1 cellular context compared by ENCODE assay signal in the genomic region with DNA sequence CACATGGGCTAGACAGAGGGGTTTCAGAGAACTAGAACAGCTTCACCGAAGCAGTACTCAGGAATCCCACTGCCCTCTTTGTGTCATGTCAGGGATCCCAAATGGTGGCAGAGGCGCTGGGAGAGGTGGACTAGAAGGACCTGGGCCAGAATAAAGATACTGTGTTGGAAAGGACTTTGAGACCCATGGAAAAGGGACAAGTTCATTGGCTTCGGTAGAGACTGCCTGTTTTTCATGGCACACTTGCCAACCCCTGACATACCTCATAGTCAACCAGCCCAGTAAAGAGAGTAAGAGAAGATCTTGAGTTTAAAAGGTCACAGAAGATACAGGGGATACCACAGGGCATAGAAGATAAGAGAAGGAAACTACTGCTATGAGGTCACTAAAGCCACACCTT.
TF ChIP-seq lines count a peak whose summit lies in the region.

No MANE protein-coding gene starts in this region.

TF ChIP-seq in H1, 55 proteins besides CTCF, POLR2A, EP300 and RAD21 (continued from another document):
- TF ChIP-seq SIRT6 (IDR thresholded peaks at IDR 0.05; ENCODE audit: low read length) (no peak), TAF7 (optimal IDR thresholded peaks at IDR 0.05; ENCODE audit: borderline replicate concordance, low read depth, low read length) (no peak), GABPA (IDR thresholded peaks at IDR 0.05; ENCODE audit: borderline replicate concordance, insufficient read depth, low read length) (no peak), GTF2F1 (IDR thresholded peaks at IDR 0.05; ENCODE audit: borderline replicate concordance, low read depth, low read length) (no peak), CTBP2 (IDR thresholded peaks at IDR 0.05; ENCODE audit: borderline replicate concordance, insufficient read depth, insufficient read length, low read length) (no peak), KDM4A (IDR thresholded peaks at IDR 0.05; ENCODE audit: low read depth, low read length, severe bottlenecking) (no peak), BRCA1 (IDR thresholded peaks at IDR 0.05; ENCODE audit: low read depth, low read length) (no peak)
- TF ChIP-seq, protein P1, sequence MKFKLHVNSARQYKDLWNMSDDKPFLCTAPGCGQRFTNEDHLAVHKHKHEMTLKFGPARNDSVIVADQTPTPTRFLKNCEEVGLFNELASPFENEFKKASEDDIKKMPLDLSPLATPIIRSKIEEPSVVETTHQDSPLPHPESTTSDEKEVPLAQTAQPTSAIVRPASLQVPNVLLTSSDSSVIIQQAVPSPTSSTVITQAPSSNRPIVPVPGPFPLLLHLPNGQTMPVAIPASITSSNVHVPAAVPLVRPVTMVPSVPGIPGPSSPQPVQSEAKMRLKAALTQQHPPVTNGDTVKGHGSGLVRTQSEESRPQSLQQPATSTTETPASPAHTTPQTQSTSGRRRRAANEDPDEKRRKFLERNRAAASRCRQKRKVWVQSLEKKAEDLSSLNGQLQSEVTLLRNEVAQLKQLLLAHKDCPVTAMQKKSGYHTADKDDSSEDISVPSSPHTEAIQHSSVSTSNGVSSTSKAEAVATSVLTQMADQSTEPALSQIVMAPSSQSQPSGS (IDR thresholded peaks at IDR 0.05; ENCODE audit: low read length): no peak
